27 cellular contexts compared by ENCODE assay signal in genomic region chr2:218788529-218789237, GRCh38. TPM values are rescaled to one million over a fixed set of nuclear protein-coding genes. Genes with fewer than 3 reads are reported as not detected.
DNase-seq lines count a peak whose midpoint lies in the region; ATAC-seq and TF ChIP-seq lines count a peak whose summit lies in the region.
"Had no signal": no experiment of that assay in that cellular context is flagged by ENCODE, and none has a peak within 500 bp of the region (broad histone marks: within the 10 kb centered on the region; RNA-seq: fewer than 3 reads in every experiment).

No MANE protein-coding gene starts in this region.

- H3K9me3 Mint-ChIP-seq in progenitor cell of endocrine pancreas (ENCODE audit: low read depth) = no peaks in the 10 kb centered on the region
- H3K9me3 Mint-ChIP-seq: CD4-positive, alpha-beta T cell had no signal

- no peaks in the 10 kb centered on the region for H3K27me3 ChIP-seq in heart left ventricle
- H3K27me3 ChIP-seq in suprapubic skin = no peaks in the 10 kb centered on the region
- no peaks in the 10 kb centered on the region for H3K27me3 ChIP-seq in WERI-Rb-1 (ENCODE audit: insufficient read depth, low read depth, severe bottlenecking)
- H3K27me3 ChIP-seq: BLaER1 had no signal

- H3K4me3 ChIP-seq in heart left ventricle (no peak overlapping the region), choroid plexus epithelial cell (ENCODE audit: low read depth, low read length) (no peak overlapping the region), suprapubic skin (no peak overlapping the region), WERI-Rb-1 (ENCODE audit: low read depth, low read length) (no peak overlapping the region)
- H3K4me3 ChIP-seq: BLaER1, PC-9 had no signal

- TF ChIP-seq CTCF in heart left ventricle (IDR thresholded peaks at IDR 0.05) = no peak
- no peak for TF ChIP-seq CTCF in choroid plexus epithelial cell (conservative IDR thresholded peaks at IDR 0.05; ENCODE audit: low read depth, low read length)
- no peak for TF ChIP-seq CTCF in suprapubic skin (IDR thresholded peaks at IDR 0.05)
- TF ChIP-seq CTCF in WERI-Rb-1 (IDR thresholded peaks at IDR 0.05; ENCODE audit: low read depth, low read length) = no peak
- TF ChIP-seq CTCF in progenitor cell of endocrine pancreas (IDR thresholded peaks at IDR 0.05; ENCODE audit: unreplicated experiment) = no peak

- peaks cover 4% of the 10 kb centered on the region for H3K36me3 Mint-ChIP-seq in progenitor cell of endocrine pancreas (ENCODE audit: insufficient read depth)

- DNase-seq in left cardiac atrium (no peak), heart left ventricle (no peak), choroid plexus epithelial cell (ENCODE audit: low read depth) (peak; percentile 16), fibroblast of peridontal ligament (ENCODE audit: extremely low read depth) (peak; percentile 15), suprapubic skin (ENCODE audit: low spot score in 2 of 2) (no peak), WERI-Rb-1 (no peak), KG1 (lab: John Stamatoyannopoulos, UW) (no peak), progenitor cell of endocrine pancreas (ENCODE audit: low spot score, unreplicated experiment) (no peak)
- DNase-seq: CD4-positive, alpha-beta T cell; COR-L47; DND-41; NCI-H1105; NCI-H146; NCI-H2029; NCI-H226; NCI-H510A treated with DMSO at 0.1 percent for 48 hours; NCI-H748 treated with DMSO at 0.1 percent for 48 hours; PC-9; RPMI8226; SIG-M5 had no signal

- no peak for TF ChIP-seq EP300 in suprapubic skin (IDR thresholded peaks at IDR 0.05)

- H3K27me3 Mint-ChIP-seq in progenitor cell of endocrine pancreas = no peaks in the 10 kb centered on the region

- peaks cover 0 to 7% (median 1%) of the 10 kb centered on the region in 12 donors for H3K9me3 ChIP-seq in heart left ventricle
- H3K9me3 ChIP-seq in suprapubic skin = no peaks in the 10 kb centered on the region
- no peaks in the 10 kb centered on the region for H3K9me3 ChIP-seq in WERI-Rb-1 (ENCODE audit: severe bottlenecking)
- H3K9me3 ChIP-seq: BLaER1 had no signal

- peaks cover 7% of the 10 kb centered on the region for H3K4me1 Mint-ChIP-seq in progenitor cell of endocrine pancreas (ENCODE audit: low read depth)

- peaks cover 0 to 7% (median 0%) of the 10 kb centered on the region in 12 donors for H3K4me1 ChIP-seq in heart left ventricle
- peaks cover 14% of the 10 kb centered on the region for H3K4me1 ChIP-seq in suprapubic skin
- H3K4me1 ChIP-seq: BLaER1 had no signal

- ATAC-seq in left cardiac atrium (peak; percentile 27 to 81), heart left ventricle (no peak)

- no peak overlapping the region for H3K4me3 Mint-ChIP-seq in progenitor cell of endocrine pancreas (ENCODE audit: low read depth)
- H3K4me3 Mint-ChIP-seq: CD4-positive, alpha-beta T cell had no signal

- H3K36me3 ChIP-seq in heart left ventricle (no peaks in the 10 kb centered on the region), suprapubic skin (no peaks in the 10 kb centered on the region), WERI-Rb-1 (no peaks in the 10 kb centered on the region)
- H3K36me3 ChIP-seq: BLaER1 had no signal

- intact Hi-C loops in left cardiac atrium (cut with DNase I) (no loop called here), heart left ventricle (cut with DNase I) (no loop called here)

- no peak overlapping the region for H3K27ac Mint-ChIP-seq in progenitor cell of endocrine pancreas
- H3K27ac Mint-ChIP-seq: CD4-positive, alpha-beta T cell had no signal

- H3K27ac ChIP-seq in heart left ventricle (no peak overlapping the region), suprapubic skin (peak overlapping the region; percentile 12), WERI-Rb-1 (no peak overlapping the region)
- H3K27ac ChIP-seq: BLaER1, HL-60, KMS-11, PC-9 had no signal

- TF ChIP-seq POLR2A in heart left ventricle (IDR thresholded peaks at IDR 0.05) (no peak), suprapubic skin (IDR thresholded peaks at IDR 0.05) (no peak)

- 70 to 82% (median 80%) methylated on average over 2 of the region's 2 CpGs for WGBS in heart left ventricle, 4 donors
- 54% methylated on average over 2 of the region's 2 CpGs for WGBS in suprapubic skin

RNA-seq across cellular contexts. Expression of gene CYP27A1, which starts 6.7 kb away (rescaled TPM):
- total RNA-seq in left cardiac atrium (10 to 100 TPM; 13.8 to 17.4 TPM), heart left ventricle (10 to 100 TPM in 3 of 9 donors, 1 to 10 TPM in 6; 3.3 to 43.8 (median 7.5) TPM), suprapubic skin (10 to 100 TPM; 17.4 to 30.7 (median 21.8) TPM), progenitor cell of endocrine pancreas (15.1 and 16.4 TPM in 2 replicates)
- 1 to 10 TPM; 5.1 to 5.4 TPM for polyA plus RNA-seq in heart left ventricle
- total RNA-seq: G401, HT1080 had no signal

RNA-seq across cellular contexts. Expression of gene PRKAG3, which starts 42.9 kb away (rescaled TPM):
- total RNA-seq in left cardiac atrium = under 1 TPM; 0.10 to 0.18 TPM
- not detected for total RNA-seq in heart left ventricle
- under 1 TPM in 1 of 2 donors, not detected in 1; 0.06 TPM for polyA plus RNA-seq in heart left ventricle
- under 1 TPM in 1 of 4 donors, not detected in 3; 0.26 TPM for total RNA-seq in suprapubic skin
- not detected in 2 replicates for total RNA-seq in progenitor cell of endocrine pancreas
- total RNA-seq: A673; CD4-positive, alpha-beta T cell; G401; H4; HT1080; PC-9 had no signal

Comparison
In these comparisons a context has a peak if more than half of its experiments do, and no peak if none do; other contexts are left out.
1. ATAC-seq: peak in left cardiac atrium (2 of 2); none in heart left ventricle (0 of 4).
2. DNase-seq: peak in choroid plexus epithelial cell (single experiment) and fibroblast of peridontal ligament (single experiment); none in left cardiac atrium (single experiment), heart left ventricle (0 of 5), suprapubic skin (0 of 2), WERI-Rb-1 (single experiment), KG1 (single experiment) and progenitor cell of endocrine pancreas (single experiment).